In genomic region chr16:12082207-12082606, GRCh38 we compare ENCODE assay signal across 15 cellular contexts.
A peak's percentile ranks its signal among the peaks of the same experiment; 100 is the strongest.
DNase-seq lines count a peak whose midpoint lies in the region; ATAC-seq lines count a peak whose summit lies in the region.
"Had no signal": no experiment of that assay in that cellular context is flagged by ENCODE, and none has a peak within 500 bp of the region (broad histone marks: within the 10 kb centered on the region; RNA-seq: fewer than 3 reads in every experiment).

No MANE protein-coding gene starts in this region.

- peaks cover 9% of the 10 kb centered on the region for H3K36me3 Mint-ChIP-seq in T-cell
- peaks cover 4% of the 10 kb centered on the region for H3K36me3 Mint-ChIP-seq in activated naive CD8-positive, alpha-beta T cell treated with anti-CD3 and anti-CD28 coated beads, Interleukin-2, amount 10 ng/mL, durations not matched to agents 7 days and 5 days
- peaks cover 15% of the 10 kb centered on the region for H3K36me3 Mint-ChIP-seq in stimulated activated naive CD8-positive, alpha-beta T cell treated with anti-CD3 and anti-CD28 coated beads, Interleukin-15, Interleukin-2, amounts not matched to agents 100 ng/mL and 50 ng/mL, for 24 hours (ENCODE audit: low read depth)

- no peaks in the 10 kb centered on the region for H3K27me3 Mint-ChIP-seq in T-cell
- H3K27me3 Mint-ChIP-seq in activated naive CD8-positive, alpha-beta T cell treated with anti-CD3 and anti-CD28 coated beads, Interleukin-2, amount 10 ng/mL, durations not matched to agents 7 days and 5 days, result no peaks in the 10 kb centered on the region
- no peaks in the 10 kb centered on the region for H3K27me3 Mint-ChIP-seq in stimulated activated naive CD8-positive, alpha-beta T cell treated with anti-CD3 and anti-CD28 coated beads, Interleukin-15, Interleukin-2, amounts not matched to agents 100 ng/mL and 50 ng/mL, for 24 hours

- peak overlapping the region; percentile 47 to 59 (median 56) for H3K4me3 Mint-ChIP-seq in T-cell
- H3K4me3 Mint-ChIP-seq in activated naive CD8-positive, alpha-beta T cell treated with anti-CD3 and anti-CD28 coated beads, Interleukin-2, amount 10 ng/mL, durations not matched to agents 7 days and 5 days, result no peak overlapping the region
- H3K4me3 Mint-ChIP-seq in stimulated activated naive CD8-positive, alpha-beta T cell treated with anti-CD3 and anti-CD28 coated beads, Interleukin-15, Interleukin-2, amounts not matched to agents 100 ng/mL and 50 ng/mL, for 24 hours, result peak overlapping the region; percentile 65
- H3K4me3 Mint-ChIP-seq: GM23338 had no signal

- CTCF ChIA-PET in T-cell (lab: Charles Lee), result interaction anchor here (0.6 to 1.1 kb wide), 4 partner anchors 146 to 735 kb away, joined by 3 to 6 read pairs (median 3); no protein-coding TSS in a partner anchor

- POLR2A ChIA-PET in T-cell (lab: Charles Lee), result interaction anchor here (0.6 to 0.7 kb wide), 2 partner anchors 168 to 394 kb away, joined by 4 to 5 read pairs; no protein-coding TSS in a partner anchor
- POLR2A ChIA-PET in activated naive CD8-positive, alpha-beta T cell treated with anti-CD3 and anti-CD28 coated beads, Interleukin-2, amount 10 ng/mL, durations not matched to agents 7 days and 5 days (lab: Charles Lee), result no interaction called here

- peak; percentile 61 for DNase-seq in activated effector memory CD4-positive, alpha-beta T cell treated with anti-CD3 and anti-CD28 coated beads, Interleukin-2, amount 50 U/mL, for 16 hours
- no peak for DNase-seq in activated effector memory CD4-positive, alpha-beta T cell treated with Interleukin-2 at 50 U/mL for 16 hours
- DNase-seq in T-cell (no peak), HuH-7 (ENCODE audit: low spot score) (no peak), NCI-H524 (lab: John Stamatoyannopoulos, UW) (no peak)
- no peak for DNase-seq in activated naive CD8-positive, alpha-beta T cell treated with anti-CD3 and anti-CD28 coated beads, Interleukin-2, amount 10 ng/mL, durations not matched to agents 7 days and 5 days
- DNase-seq: body of pancreas, colonic mucosa, NCI-H2029, NCI-H510A, SHP77 treated with DMSO at 0.1 percent for 48 hours, substantia nigra had no signal

- H3K27ac Mint-ChIP-seq in T-cell, result peak overlapping the region; percentile 86 to 92
- peak overlapping the region; percentile 35 for H3K27ac Mint-ChIP-seq in activated naive CD8-positive, alpha-beta T cell treated with anti-CD3 and anti-CD28 coated beads, Interleukin-2, amount 10 ng/mL, durations not matched to agents 7 days and 5 days
- peak overlapping the region; percentile 64 for H3K27ac Mint-ChIP-seq in stimulated activated naive CD8-positive, alpha-beta T cell treated with anti-CD3 and anti-CD28 coated beads, Interleukin-15, Interleukin-2, amounts not matched to agents 100 ng/mL and 50 ng/mL, for 24 hours
- H3K27ac Mint-ChIP-seq: GM23338 had no signal

- no peak for ATAC-seq in T-cell (replicated peaks in 1 of 4)
- no peak for ATAC-seq in activated naive CD8-positive, alpha-beta T cell treated with anti-CD3 and anti-CD28 coated beads, Interleukin-2, amount 10 ng/mL, durations not matched to agents 7 days and 5 days (ENCODE audit: low read depth)
- no peak for ATAC-seq in HG02981 (IDR thresholded peaks at IDR 0.05; ENCODE audit: unreplicated experiment)
- ATAC-seq: body of pancreas, GM23338 had no signal

- H3K4me1 Mint-ChIP-seq in T-cell, result peaks cover 60 to 62% (median 60%) of the 10 kb centered on the region in 3 donors
- peaks cover 32% of the 10 kb centered on the region for H3K4me1 Mint-ChIP-seq in activated naive CD8-positive, alpha-beta T cell treated with anti-CD3 and anti-CD28 coated beads, Interleukin-2, amount 10 ng/mL, durations not matched to agents 7 days and 5 days
- peaks cover 54% of the 10 kb centered on the region for H3K4me1 Mint-ChIP-seq in stimulated activated naive CD8-positive, alpha-beta T cell treated with anti-CD3 and anti-CD28 coated beads, Interleukin-15, Interleukin-2, amounts not matched to agents 100 ng/mL and 50 ng/mL, for 24 hours (ENCODE audit: low read depth)

- H3K9me3 Mint-ChIP-seq in T-cell, result no peaks in the 10 kb centered on the region
- H3K9me3 Mint-ChIP-seq in activated naive CD8-positive, alpha-beta T cell treated with anti-CD3 and anti-CD28 coated beads, Interleukin-2, amount 10 ng/mL, durations not matched to agents 7 days and 5 days, result no peaks in the 10 kb centered on the region
- H3K9me3 Mint-ChIP-seq in stimulated activated naive CD8-positive, alpha-beta T cell treated with anti-CD3 and anti-CD28 coated beads, Interleukin-15, Interleukin-2, amounts not matched to agents 100 ng/mL and 50 ng/mL, for 24 hours, result no peaks in the 10 kb centered on the region
- H3K9me3 Mint-ChIP-seq: GM23338 had no signal

Comparison
In these comparisons a context has a peak if more than half of its experiments do, and no peak if none do; other contexts are left out.
1. H3K27ac Mint-ChIP-seq: peak in every context shown above with its lines; median percentile 89 in T-cell; 64 in stimulated activated naive CD8-positive, alpha-beta T cell treated with anti-CD3 and anti-CD28 coated beads, Interleukin-15, Interleukin-2, amounts not matched to agents 100 ng/mL and 50 ng/mL, for 24 hours; 35 in activated naive CD8-positive, alpha-beta T cell treated with anti-CD3 and anti-CD28 coated beads, Interleukin-2, amount 10 ng/mL, durations not matched to agents 7 days and 5 days.